ENCODE assay signal across 1 cellular context in the genomic region with DNA sequence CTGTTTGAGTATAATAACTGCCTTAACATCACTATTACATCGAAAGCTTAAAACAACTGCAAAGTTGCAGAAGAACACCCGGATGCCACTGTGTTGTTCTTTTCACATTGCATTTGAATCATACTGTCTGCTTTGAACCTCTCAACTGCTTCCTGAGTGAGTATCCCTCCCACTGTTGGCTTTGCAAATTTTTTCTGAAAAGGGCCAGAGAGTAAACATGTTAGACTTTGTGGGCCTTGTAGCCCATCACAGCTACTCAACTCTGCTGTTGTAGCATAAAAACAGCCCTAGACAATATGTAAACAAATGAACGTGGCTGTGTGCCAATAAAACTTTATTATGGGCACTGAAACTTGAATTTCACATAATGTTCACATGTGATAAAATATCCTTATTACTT.
A peak's percentile ranks its signal among the peaks of the same experiment; 100 is the strongest.
TF ChIP-seq lines count a peak whose summit lies in the region.

No MANE protein-coding gene starts in this region.

TF ChIP-seq in HepG2, 621 proteins besides CTCF, POLR2A, EP300 and RAD21 (continued from another document and continues in another):
- TF ChIP-seq, protein P1, sequence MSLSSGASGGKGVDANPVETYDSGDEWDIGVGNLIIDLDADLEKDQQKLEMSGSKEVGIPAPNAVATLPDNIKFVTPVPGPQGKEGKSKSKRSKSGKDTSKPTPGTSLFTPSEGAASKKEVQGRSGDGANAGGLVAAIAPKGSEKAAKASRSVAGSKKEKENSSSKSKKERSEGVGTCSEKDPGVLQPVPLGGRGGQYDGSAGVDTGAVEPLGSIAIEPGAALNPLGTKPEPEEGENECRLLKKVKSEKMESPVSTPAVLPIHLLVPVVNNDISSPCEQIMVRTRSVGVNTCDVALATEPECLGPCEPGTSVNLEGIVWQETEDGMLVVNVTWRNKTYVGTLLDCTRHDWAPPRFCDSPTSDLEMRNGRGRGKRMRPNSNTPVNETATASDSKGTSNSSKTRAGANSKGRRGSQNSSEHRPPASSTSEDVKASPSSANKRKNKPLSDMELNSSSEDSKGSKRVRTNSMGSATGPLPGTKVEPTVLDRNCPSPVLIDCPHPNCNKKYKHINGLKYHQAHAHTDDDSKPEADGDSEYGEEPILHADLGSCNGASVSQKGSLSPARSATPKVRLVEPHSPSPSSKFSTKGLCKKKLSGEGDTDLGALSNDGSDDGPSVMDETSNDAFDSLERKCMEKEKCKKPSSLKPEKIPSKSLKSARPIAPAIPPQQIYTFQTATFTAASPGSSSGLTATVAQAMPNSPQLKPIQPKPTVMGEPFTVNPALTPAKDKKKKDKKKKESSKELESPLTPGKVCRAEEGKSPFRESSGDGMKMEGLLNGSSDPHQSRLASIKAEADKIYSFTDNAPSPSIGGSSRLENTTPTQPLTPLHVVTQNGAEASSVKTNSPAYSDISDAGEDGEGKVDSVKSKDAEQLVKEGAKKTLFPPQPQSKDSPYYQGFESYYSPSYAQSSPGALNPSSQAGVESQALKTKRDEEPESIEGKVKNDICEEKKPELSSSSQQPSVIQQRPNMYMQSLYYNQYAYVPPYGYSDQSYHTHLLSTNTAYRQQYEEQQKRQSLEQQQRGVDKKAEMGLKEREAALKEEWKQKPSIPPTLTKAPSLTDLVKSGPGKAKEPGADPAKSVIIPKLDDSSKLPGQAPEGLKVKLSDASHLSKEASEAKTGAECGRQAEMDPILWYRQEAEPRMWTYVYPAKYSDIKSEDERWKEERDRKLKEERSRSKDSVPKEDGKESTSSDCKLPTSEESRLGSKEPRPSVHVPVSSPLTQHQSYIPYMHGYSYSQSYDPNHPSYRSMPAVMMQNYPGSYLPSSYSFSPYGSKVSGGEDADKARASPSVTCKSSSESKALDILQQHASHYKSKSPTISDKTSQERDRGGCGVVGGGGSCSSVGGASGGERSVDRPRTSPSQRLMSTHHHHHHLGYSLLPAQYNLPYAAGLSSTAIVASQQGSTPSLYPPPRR (CRISPR knock-in tag; IDR thresholded peaks at IDR 0.05; ENCODE audit: borderline replicate concordance) = peak; percentile 68; the same call in 1 of the 2 replicates
- TF ChIP-seq SNAPC2 (CRISPR knock-in tag; IDR thresholded peaks at IDR 0.05) = no peak
- TF ChIP-seq KDM5B (CRISPR knock-in tag; IDR thresholded peaks at IDR 0.05; ENCODE audit: borderline replicate concordance) = no peak
- TF ChIP-seq, protein P2, sequence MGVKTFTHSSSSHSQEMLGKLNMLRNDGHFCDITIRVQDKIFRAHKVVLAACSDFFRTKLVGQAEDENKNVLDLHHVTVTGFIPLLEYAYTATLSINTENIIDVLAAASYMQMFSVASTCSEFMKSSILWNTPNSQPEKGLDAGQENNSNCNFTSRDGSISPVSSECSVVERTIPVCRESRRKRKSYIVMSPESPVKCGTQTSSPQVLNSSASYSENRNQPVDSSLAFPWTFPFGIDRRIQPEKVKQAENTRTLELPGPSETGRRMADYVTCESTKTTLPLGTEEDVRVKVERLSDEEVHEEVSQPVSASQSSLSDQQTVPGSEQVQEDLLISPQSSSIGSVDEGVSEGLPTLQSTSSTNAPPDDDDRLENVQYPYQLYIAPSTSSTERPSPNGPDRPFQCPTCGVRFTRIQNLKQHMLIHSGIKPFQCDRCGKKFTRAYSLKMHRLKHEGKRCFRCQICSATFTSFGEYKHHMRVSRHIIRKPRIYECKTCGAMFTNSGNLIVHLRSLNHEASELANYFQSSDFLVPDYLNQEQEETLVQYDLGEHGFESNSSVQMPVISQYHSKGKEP (CRISPR knock-in tag; IDR thresholded peaks at IDR 0.05) = no peak
- TF ChIP-seq, protein P3, sequence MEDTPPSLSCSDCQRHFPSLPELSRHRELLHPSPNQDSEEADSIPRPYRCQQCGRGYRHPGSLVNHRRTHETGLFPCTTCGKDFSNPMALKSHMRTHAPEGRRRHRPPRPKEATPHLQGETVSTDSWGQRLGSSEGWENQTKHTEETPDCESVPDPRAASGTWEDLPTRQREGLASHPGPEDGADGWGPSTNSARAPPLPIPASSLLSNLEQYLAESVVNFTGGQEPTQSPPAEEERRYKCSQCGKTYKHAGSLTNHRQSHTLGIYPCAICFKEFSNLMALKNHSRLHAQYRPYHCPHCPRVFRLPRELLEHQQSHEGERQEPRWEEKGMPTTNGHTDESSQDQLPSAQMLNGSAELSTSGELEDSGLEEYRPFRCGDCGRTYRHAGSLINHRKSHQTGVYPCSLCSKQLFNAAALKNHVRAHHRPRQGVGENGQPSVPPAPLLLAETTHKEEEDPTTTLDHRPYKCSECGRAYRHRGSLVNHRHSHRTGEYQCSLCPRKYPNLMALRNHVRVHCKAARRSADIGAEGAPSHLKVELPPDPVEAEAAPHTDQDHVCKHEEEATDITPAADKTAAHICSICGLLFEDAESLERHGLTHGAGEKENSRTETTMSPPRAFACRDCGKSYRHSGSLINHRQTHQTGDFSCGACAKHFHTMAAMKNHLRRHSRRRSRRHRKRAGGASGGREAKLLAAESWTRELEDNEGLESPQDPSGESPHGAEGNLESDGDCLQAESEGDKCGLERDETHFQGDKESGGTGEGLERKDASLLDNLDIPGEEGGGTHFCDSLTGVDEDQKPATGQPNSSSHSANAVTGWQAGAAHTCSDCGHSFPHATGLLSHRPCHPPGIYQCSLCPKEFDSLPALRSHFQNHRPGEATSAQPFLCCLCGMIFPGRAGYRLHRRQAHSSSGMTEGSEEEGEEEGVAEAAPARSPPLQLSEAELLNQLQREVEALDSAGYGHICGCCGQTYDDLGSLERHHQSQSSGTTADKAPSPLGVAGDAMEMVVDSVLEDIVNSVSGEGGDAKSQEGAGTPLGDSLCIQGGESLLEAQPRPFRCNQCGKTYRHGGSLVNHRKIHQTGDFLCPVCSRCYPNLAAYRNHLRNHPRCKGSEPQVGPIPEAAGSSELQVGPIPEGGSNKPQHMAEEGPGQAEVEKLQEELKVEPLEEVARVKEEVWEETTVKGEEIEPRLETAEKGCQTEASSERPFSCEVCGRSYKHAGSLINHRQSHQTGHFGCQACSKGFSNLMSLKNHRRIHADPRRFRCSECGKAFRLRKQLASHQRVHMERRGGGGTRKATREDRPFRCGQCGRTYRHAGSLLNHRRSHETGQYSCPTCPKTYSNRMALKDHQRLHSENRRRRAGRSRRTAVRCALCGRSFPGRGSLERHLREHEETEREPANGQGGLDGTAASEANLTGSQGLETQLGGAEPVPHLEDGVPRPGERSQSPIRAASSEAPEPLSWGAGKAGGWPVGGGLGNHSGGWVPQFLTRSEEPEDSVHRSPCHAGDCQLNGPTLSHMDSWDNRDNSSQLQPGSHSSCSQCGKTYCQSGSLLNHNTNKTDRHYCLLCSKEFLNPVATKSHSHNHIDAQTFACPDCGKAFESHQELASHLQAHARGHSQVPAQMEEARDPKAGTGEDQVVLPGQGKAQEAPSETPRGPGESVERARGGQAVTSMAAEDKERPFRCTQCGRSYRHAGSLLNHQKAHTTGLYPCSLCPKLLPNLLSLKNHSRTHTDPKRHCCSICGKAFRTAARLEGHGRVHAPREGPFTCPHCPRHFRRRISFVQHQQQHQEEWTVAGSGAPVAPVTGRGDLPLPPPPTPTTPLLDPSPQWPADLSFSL (CRISPR knock-in tag; IDR thresholded peaks at IDR 0.05) = 0 out of 2 replicates have a peak, but pooled peaks have one; percentile 32
- TF ChIP-seq, protein P4, sequence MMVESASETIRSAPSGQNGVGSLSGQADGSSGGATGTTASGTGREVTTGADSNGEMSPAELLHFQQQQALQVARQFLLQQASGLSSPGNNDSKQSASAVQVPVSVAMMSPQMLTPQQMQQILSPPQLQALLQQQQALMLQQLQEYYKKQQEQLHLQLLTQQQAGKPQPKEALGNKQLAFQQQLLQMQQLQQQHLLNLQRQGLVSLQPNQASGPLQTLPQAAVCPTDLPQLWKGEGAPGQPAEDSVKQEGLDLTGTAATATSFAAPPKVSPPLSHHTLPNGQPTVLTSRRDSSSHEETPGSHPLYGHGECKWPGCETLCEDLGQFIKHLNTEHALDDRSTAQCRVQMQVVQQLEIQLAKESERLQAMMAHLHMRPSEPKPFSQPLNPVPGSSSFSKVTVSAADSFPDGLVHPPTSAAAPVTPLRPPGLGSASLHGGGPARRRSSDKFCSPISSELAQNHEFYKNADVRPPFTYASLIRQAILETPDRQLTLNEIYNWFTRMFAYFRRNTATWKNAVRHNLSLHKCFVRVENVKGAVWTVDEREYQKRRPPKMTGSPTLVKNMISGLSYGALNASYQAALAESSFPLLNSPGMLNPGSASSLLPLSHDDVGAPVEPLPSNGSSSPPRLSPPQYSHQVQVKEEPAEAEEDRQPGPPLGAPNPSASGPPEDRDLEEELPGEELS (CRISPR knock-in tag; IDR thresholded peaks at IDR 0.05) = peak; percentile 92
- no peak for TF ChIP-seq REPIN1 (CRISPR knock-in tag; IDR thresholded peaks at IDR 0.05; ENCODE audit: borderline replicate concordance, low read depth)
- TF ChIP-seq, protein P5, sequence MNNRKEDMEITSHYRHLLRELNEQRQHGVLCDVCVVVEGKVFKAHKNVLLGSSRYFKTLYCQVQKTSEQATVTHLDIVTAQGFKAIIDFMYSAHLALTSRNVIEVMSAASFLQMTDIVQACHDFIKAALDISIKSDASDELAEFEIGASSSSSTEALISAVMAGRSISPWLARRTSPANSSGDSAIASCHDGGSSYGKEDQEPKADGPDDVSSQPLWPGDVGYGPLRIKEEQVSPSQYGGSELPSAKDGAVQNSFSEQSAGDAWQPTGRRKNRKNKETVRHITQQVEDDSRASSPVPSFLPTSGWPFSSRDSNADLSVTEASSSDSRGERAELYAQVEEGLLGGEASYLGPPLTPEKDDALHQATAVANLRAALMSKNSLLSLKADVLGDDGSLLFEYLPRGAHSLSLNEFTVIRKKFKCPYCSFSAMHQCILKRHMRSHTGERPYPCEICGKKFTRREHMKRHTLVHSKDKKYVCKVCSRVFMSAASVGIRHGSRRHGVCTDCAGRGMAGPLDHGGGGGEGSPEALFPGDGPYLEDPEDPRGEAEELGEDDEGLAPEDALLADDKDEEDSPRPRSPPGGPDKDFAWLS (CRISPR knock-in tag; IDR thresholded peaks at IDR 0.05; ENCODE audit: borderline replicate concordance) = no peak
- no peak for TF ChIP-seq ZNF772 (CRISPR knock-in tag; IDR thresholded peaks at IDR 0.05)
- TF ChIP-seq, protein P6, sequence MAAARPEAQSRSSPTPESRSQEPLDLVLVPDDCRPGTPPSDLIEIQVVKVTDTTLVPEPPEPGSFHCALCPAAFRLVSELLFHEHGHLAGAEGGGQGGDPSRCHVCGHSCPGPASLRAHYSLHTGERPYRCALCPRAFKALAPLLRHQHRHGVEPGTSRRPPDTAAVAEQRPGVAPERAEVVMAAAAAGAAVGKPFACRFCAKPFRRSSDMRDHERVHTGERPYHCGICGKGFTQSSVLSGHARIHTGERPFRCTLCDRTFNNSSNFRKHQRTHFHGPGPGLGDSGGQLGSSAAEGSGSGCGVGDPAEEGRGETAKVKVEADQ (CRISPR knock-in tag; IDR thresholded peaks at IDR 0.05; ENCODE audit: borderline replicate concordance) = no peak
- peak; percentile 81 for TF ChIP-seq MED1 (CRISPR knock-in tag; IDR thresholded peaks at IDR 0.05)
- TF ChIP-seq FIP1L1 (IDR thresholded peaks at IDR 0.05; ENCODE audit: borderline replicate concordance, insufficient read depth, low read depth, low read length) = no peak
- no peak for TF ChIP-seq ZNF678 (CRISPR knock-in tag; IDR thresholded peaks at IDR 0.05)
- TF ChIP-seq, protein P7, sequence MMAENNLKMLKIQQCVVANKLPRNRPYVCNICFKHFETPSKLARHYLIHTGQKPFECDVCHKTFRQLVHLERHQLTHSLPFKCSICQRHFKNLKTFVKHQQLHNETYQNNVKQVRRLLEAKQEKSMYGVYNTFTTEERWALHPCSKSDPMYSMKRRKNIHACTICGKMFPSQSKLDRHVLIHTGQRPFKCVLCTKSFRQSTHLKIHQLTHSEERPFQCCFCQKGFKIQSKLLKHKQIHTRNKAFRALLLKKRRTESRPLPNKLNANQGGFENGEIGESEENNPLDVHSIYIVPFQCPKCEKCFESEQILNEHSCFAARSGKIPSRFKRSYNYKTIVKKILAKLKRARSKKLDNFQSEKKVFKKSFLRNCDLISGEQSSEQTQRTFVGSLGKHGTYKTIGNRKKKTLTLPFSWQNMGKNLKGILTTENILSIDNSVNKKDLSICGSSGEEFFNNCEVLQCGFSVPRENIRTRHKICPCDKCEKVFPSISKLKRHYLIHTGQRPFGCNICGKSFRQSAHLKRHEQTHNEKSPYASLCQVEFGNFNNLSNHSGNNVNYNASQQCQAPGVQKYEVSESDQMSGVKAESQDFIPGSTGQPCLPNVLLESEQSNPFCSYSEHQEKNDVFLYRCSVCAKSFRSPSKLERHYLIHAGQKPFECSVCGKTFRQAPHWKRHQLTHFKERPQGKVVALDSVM (CRISPR knock-in tag; IDR thresholded peaks at IDR 0.05) = no peak; the same call in 1 of the 2 replicates
- peak; percentile 52 for TF ChIP-seq TEAD3 (CRISPR knock-in tag; optimal IDR thresholded peaks at IDR 0.05; ENCODE audit: borderline replicate concordance)
- no peak for TF ChIP-seq SKI (IDR thresholded peaks at IDR 0.05; ENCODE audit: partially characterized antibody)
- TF ChIP-seq LCORL (IDR thresholded peaks at IDR 0.05) = no peak
- TF ChIP-seq LCORL (CRISPR knock-in tag; IDR thresholded peaks at IDR 0.05) = peak; percentile 61; the same call in 1 of the 2 replicates
- no peak for TF ChIP-seq MEIS2 (CRISPR knock-in tag; IDR thresholded peaks at IDR 0.05)
- peak; percentile 53; the same call in 1 of the 2 replicates for TF ChIP-seq ELF3 (CRISPR knock-in tag; IDR thresholded peaks at IDR 0.05)
- TF ChIP-seq KLF16 (CRISPR knock-in tag; IDR thresholded peaks at IDR 0.05) = no peak
- TF ChIP-seq ZNF746 (CRISPR knock-in tag; IDR thresholded peaks at IDR 0.05) = no peak
- no peak for TF ChIP-seq SAFB2 (CRISPR knock-in tag; IDR thresholded peaks at IDR 0.05; ENCODE audit: borderline replicate concordance, low read depth)
- no peak for TF ChIP-seq ZNF775 (CRISPR knock-in tag; IDR thresholded peaks at IDR 0.05; ENCODE audit: borderline replicate concordance)
- no peak for TF ChIP-seq ZNF3 (CRISPR knock-in tag; IDR thresholded peaks at IDR 0.05)
- TF ChIP-seq, protein P8, sequence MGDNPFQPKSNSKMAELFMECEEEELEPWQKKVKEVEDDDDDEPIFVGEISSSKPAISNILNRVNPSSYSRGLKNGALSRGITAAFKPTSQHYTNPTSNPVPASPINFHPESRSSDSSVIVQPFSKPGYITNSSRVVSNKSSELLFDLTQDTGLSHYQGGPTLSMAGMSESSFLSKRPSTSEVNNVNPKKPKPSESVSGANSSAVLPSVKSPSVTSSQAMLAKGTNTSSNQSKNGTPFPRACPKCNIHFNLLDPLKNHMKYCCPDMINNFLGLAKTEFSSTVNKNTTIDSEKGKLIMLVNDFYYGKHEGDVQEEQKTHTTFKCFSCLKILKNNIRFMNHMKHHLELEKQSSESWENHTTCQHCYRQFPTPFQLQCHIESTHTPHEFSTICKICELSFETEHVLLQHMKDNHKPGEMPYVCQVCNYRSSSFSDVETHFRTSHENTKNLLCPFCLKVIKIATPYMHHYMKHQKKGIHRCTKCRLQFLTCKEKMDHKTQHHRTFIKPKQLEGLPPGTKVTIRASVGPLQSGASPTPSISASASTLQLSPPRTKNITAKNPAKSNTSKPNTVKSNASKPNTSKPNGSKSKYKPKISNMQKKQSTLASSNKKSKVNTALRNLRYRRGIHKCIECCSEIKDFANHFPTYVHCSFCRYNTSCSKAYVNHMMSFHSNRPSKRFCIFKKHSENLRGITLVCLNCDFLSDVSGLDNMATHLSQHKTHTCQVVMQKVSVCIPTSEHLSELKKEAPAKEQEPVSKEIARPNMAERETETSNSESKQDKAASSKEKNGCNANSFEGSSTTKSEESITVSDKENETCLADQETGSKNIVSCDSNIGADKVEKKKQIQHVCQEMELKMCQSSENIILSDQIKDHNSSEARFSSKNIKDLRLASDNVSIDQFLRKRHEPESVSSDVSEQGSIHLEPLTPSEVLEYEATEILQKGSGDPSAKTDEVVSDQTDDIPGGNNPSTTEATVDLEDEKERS (CRISPR knock-in tag; IDR thresholded peaks at IDR 0.05) = no peak
- 0 out of 2 replicates have a peak, but pooled peaks have one; percentile 16 for TF ChIP-seq ZMAT3 (CRISPR knock-in tag; conservative IDR thresholded peaks at IDR 0.05)
- no peak for TF ChIP-seq ZNF230 (CRISPR knock-in tag; IDR thresholded peaks at IDR 0.05)
